In the genomic region with DNA sequence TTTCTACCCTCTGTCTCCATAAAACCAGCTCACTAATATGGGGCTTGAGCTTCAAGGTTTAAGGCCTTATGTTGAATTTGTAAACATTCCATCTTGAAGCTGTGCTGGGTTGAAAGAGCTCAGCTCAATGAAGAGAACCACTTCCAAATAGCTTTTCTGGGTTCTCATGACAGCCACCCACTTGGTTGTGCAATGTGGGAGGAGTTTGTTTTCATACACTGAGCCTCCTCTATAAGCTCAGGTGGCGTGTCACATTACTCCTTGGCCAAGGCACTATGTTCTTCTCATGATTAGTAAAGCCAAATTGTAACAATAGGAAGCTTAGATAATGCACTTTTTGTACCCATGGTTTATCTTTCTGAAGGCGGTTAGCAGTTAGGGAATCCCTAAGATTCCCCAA, we compare ENCODE assay signal across 13 cellular contexts.
"Had no signal": no experiment of that assay in that cellular context is flagged by ENCODE, and none has a peak within 500 bp of the region (broad histone marks: within the 10 kb centered on the region; RNA-seq: fewer than 3 reads in every experiment).

No MANE protein-coding gene starts in this region.

- ATAC-seq: activated naive CD4-positive, alpha-beta T cell treated with anti-CD3 and anti-CD28 coated beads, Interleukin-2, amount 50 U/mL, for 72 hours; activated T-helper 17 cell treated with anti-CD3 and anti-CD28 coated beads, Interleukin-2, amount 50 U/mL, for 72 hours; pancreas; right cardiac atrium; stimulated activated naive CD8-positive, alpha-beta T cell treated with anti-CD3 and anti-CD28 coated beads, Interleukin-15, Interleukin-2, amounts not matched to agents 100 U/mL and 50 U/mL, for 24 hours had no signal

- H3K27ac ChIP-seq: pancreas, upper lobe of left lung had no signal

- H3K27me3 ChIP-seq: pancreas, upper lobe of left lung had no signal

- H3K36me3 ChIP-seq: pancreas, upper lobe of left lung had no signal

- DNase-seq: activated CD4-positive, alpha-beta T cell treated with anti-CD3 and anti-CD28 coated beads for 1 hour; activated T-cell treated with anti-CD3 and anti-CD28 coated beads, Interleukin-2, amount 50 U/mL, for 24 hours; aorta; caudate nucleus; effector CD8-positive, alpha-beta T cell; hypothalamus; pancreas; right cardiac atrium; stimulated activated CD4-positive, alpha-beta T cell treated with anti-CD3 and anti-CD28 coated beads, Interleukin-4, amount 100 ng/mL, for 4 hours; stimulated activated naive CD8-positive, alpha-beta T cell treated with anti-CD3 and anti-CD28 coated beads, Interleukin-15, Interleukin-2, amounts not matched to agents 100 U/mL and 50 U/mL, for 24 hours had no signal

- H3K4me3 ChIP-seq: pancreas, upper lobe of left lung had no signal

- H3K9me3 ChIP-seq: pancreas, upper lobe of left lung had no signal
